ENCODE assay signal across 8 cellular contexts in genomic region chr6:26249709-26249958, GRCh38.
DNase-seq lines count a peak whose midpoint lies in the region; ATAC-seq, FAIRE-seq and TF ChIP-seq lines count a peak whose summit lies in the region.

No MANE protein-coding gene starts in this region.

- intact Hi-C loops in K562 (cut with micrococcal nuclease) (no loop called here), lower lobe of right lung (cut with DNase I) (no loop called here)

- H4K20me1 ChIP-seq in K562 (replicated peaks; ENCODE audit: control insufficient read depth, insufficient read depth, low read length), result no peaks in the 10 kb centered on the region

- POLR2A ChIA-PET in K562 (lab: Yijun Ruan, JAX), result interaction anchor here (0.7 to 6.7 kb wide), 16 partner anchors 11 to 313 kb away, joined by 3 to 112 read pairs (median 4); a partner anchor contains a TSS

- peak overlapping the region; percentile 80 for H3K4me2 ChIP-seq in K562 (ENCODE audit: insufficient read depth, low read length)

- no peak for FAIRE-seq in K562 (lab: Jason Lieb, UNC)

- TF ChIP-seq RAD21 in K562 (CRISPR knock-in tag; conservative IDR thresholded peaks at IDR 0.05 in 1 of 2, IDR thresholded peaks at IDR 0.05 in 1 of 2), result no peak

- in situ Hi-C loops in K562 (cut with MboI), result no loop called here

- no peaks in the 10 kb centered on the region for H3K9me1 ChIP-seq in K562 (ENCODE audit: control insufficient read depth, insufficient read depth, low read length)

- H3K36me3 ChIP-seq in ES-I3 (ENCODE audit: insufficient read depth, low read length) (no peaks in the 10 kb centered on the region), KOPT-K1 (ENCODE audit: insufficient read depth, low read length) (no peaks in the 10 kb centered on the region), K562 (ENCODE audit: control insufficient read depth, insufficient read depth, low read length) (no peaks in the 10 kb centered on the region), lower lobe of right lung (no peaks in the 10 kb centered on the region), urinary bladder (ENCODE audit: insufficient read depth) (no peaks in the 10 kb centered on the region)

- CTCF ChIA-PET in K562 (lab: Yijun Ruan, JAX; ENCODE audit: low intra/inter-chr PET ratio), result no interaction called here

- H3K27ac ChIP-seq in KOPT-K1 (ENCODE audit: low read depth, low read length, poor library complexity, severe bottlenecking), result peak overlapping the region; percentile 95
- H3K27ac ChIP-seq in K562 (ENCODE audit: extremely low read depth, low read depth, low read length), result peak overlapping the region; percentile 91
- peak overlapping the region; percentile 77 for H3K27ac ChIP-seq in lower lobe of right lung
- no peak overlapping the region for H3K27ac ChIP-seq in urinary bladder (ENCODE audit: low read depth)

- ATAC-seq in GM21360 (IDR thresholded peaks at IDR 0.05; ENCODE audit: unreplicated experiment), result peak; percentile 10
- ATAC-seq in K562, result peak; percentile 48
- peak; percentile 38 to 61 for ATAC-seq in lower lobe of right lung

- H3K4me3 ChIP-seq in K562 (peak overlapping the region; percentile 43), lower lobe of right lung (peak overlapping the region; percentile 58), urinary bladder (ENCODE audit: low read depth, low read length) (peak overlapping the region; percentile 6)

- no TSS peak for BruUV-seq in K562 (replicated peaks; lab: Mats Ljungman, UMichigan)

- TF ChIP-seq EP300 in K562 (IDR thresholded peaks at IDR 0.05; ENCODE audit: low read length), result no peak

- no peak for TF ChIP-seq POLR2A in K562 (conservative IDR thresholded peaks at IDR 0.05)

- H3K27me3 ChIP-seq in K562 (ENCODE audit: control insufficient read depth in 2 of 2, insufficient read depth in 2 of 2, low read length in 2 of 2), result no peaks in the 10 kb centered on the region
- peaks cover 47% of the 10 kb centered on the region for H3K27me3 ChIP-seq in lower lobe of right lung (ENCODE audit: low read depth)

- no peak for DNase-seq in K562 (ENCODE audit: extremely low read depth in 1 of 4, low spot score in 3 of 4)
- DNase-seq in lower lobe of right lung, result no peak
- DNase-seq in AG08396 (ENCODE audit: low spot score), result no peak
- DNase-seq in kidney tubule cell (ENCODE audit: low spot score), result no peak

- TF ChIP-seq CTCF in K562 (IDR thresholded peaks at IDR 0.05 in 2 of 3, conservative IDR thresholded peaks at IDR 0.05 in 1 of 3; ENCODE audit: insufficient read depth in 2 of 3, low read depth in 1 of 3, low read length in 3 of 3) (no peak), lower lobe of right lung (IDR thresholded peaks at IDR 0.05) (no peak)

- H3K4me1 ChIP-seq in ES-I3 (ENCODE audit: insufficient read depth, low read length) (no peaks in the 10 kb centered on the region), K562 (replicated peaks in 1 of 2; ENCODE audit: control insufficient read depth in 2 of 2, insufficient read depth in 2 of 2, low read length in 2 of 2) (peaks cover 2 to 12% of the 10 kb centered on the region in 2 experiments; a peak in 3 of 5 replicates), lower lobe of right lung (peaks cover 18% of the 10 kb centered on the region), urinary bladder (ENCODE audit: insufficient read depth) (no peaks in the 10 kb centered on the region)

- H3K9ac ChIP-seq in ES-I3 (ENCODE audit: low read depth, low read length), result peak overlapping the region; percentile 93
- peak overlapping the region; percentile 80 to 92 for H3K9ac ChIP-seq in K562 (ENCODE audit: insufficient read depth in 1 of 2, low read depth in 2 of 2, low read length in 2 of 2)

- peaks cover 37% of the 10 kb centered on the region for H3K79me2 ChIP-seq in K562 (ENCODE audit: control insufficient read depth, insufficient read depth, low read length)

- peak overlapping the region; percentile 77 for H2AFZ ChIP-seq in K562 (ENCODE audit: low read depth, low read length)

- no peaks in the 10 kb centered on the region for H3K9me3 ChIP-seq in ES-I3 (ENCODE audit: control insufficient read depth, insufficient read depth, low read length)
- H3K9me3 ChIP-seq in KOPT-K1 (ENCODE audit: insufficient read depth, low read length, poor library complexity, severe bottlenecking), result no peaks in the 10 kb centered on the region
- no peaks in the 10 kb centered on the region; the same call in 1 of the 2 replicates for H3K9me3 ChIP-seq in K562 (replicated peaks; ENCODE audit: control insufficient read depth, insufficient read depth, low read depth, low read length)
- no peaks in the 10 kb centered on the region for H3K9me3 ChIP-seq in lower lobe of right lung

- WGBS in K562 (ENCODE audit: insufficient coverage, low coverage, missing lambda C conversion rate), result 40% methylated on average over 13 of the region's 13 CpGs
- under 1% methylated on average over 13 of the region's 13 CpGs for WGBS in urinary bladder

TF ChIP-seq in K562, 482 proteins besides CTCF, POLR2A, EP300 and RAD21 (continues in another document):
- TF ChIP-seq CC2D1A (IDR thresholded peaks at IDR 0.05) (peak; percentile 51; the same call in 1 of the 2 replicates), E2F6 (IDR thresholded peaks at IDR 0.05; ENCODE audit: borderline replicate concordance in 1 of 2, extremely low read depth in 1 of 2, insufficient read depth in 1 of 2, insufficient read length in 1 of 2, low read depth in 1 of 2, low read length in 1 of 2, poor library complexity in 1 of 2, severe bottlenecking in 1 of 2) (no peak), SMAD3 (CRISPR knock-in tag; conservative IDR thresholded peaks at IDR 0.05) (no peak), RBM22 (IDR thresholded peaks at IDR 0.05; ENCODE audit: low read depth, low read length, poor library complexity, severe bottlenecking) (no peak), POLR2AphosphoS5 (IDR thresholded peaks at IDR 0.05; ENCODE audit: control insufficient read depth, insufficient read depth, low read depth, low read length) (peak; percentile 27; the same call in 1 of the 2 replicates), HMBOX1 (IDR thresholded peaks at IDR 0.05) (peak; percentile 62; the same call in 1 of the 2 replicates), TCF7L2 (IDR thresholded peaks at IDR 0.05; ENCODE audit: low read depth, low read length) (no peak), PTBP1 (IDR thresholded peaks at IDR 0.05; ENCODE audit: low read depth, low read length) (0 out of 2 replicates have a peak, but pooled peaks have one; percentile 5), MAZ (CRISPR knock-in tag; conservative IDR thresholded peaks at IDR 0.05 in 1 of 2, IDR thresholded peaks at IDR 0.05 in 1 of 2) (0 out of 4 replicates have a peak, but pooled peaks of 1 of the 2 experiments have one; percentile 1), CBFB (CRISPR knock-in tag; IDR thresholded peaks at IDR 0.05) (no peak), ZBTB26 (CRISPR knock-in tag; IDR thresholded peaks at IDR 0.05) (no peak), ZC3H8 (IDR thresholded peaks at IDR 0.05) (no peak), ID3 (CRISPR knock-in tag; IDR thresholded peaks at IDR 0.05) (no peak), ID3 (tag; IDR thresholded peaks at IDR 0.05) (0 out of 2 replicates have a peak, but pooled peaks have one; percentile 17), NCOR1 (IDR thresholded peaks at IDR 0.05) (0 out of 2 replicates have a peak, but pooled peaks have one; percentile 4), RBM15 (IDR thresholded peaks at IDR 0.05; ENCODE audit: insufficient read depth, low read length) (no peak), GTF2F1 (IDR thresholded peaks at IDR 0.05; ENCODE audit: low read depth, low read length) (no peak), MNT (conservative IDR thresholded peaks at IDR 0.05) (0 out of 4 replicates have a peak, but pooled peaks of 1 of the 2 experiments have one; percentile 20)

Comparison
In these comparisons a context has a peak if more than half of its experiments do, and no peak if none do; other contexts are left out.
1. H3K4me3 ChIP-seq: peak in every context shown above with its lines; median percentile 58 in lower lobe of right lung; 43 in K562; 6 in urinary bladder.